In the genomic region with DNA sequence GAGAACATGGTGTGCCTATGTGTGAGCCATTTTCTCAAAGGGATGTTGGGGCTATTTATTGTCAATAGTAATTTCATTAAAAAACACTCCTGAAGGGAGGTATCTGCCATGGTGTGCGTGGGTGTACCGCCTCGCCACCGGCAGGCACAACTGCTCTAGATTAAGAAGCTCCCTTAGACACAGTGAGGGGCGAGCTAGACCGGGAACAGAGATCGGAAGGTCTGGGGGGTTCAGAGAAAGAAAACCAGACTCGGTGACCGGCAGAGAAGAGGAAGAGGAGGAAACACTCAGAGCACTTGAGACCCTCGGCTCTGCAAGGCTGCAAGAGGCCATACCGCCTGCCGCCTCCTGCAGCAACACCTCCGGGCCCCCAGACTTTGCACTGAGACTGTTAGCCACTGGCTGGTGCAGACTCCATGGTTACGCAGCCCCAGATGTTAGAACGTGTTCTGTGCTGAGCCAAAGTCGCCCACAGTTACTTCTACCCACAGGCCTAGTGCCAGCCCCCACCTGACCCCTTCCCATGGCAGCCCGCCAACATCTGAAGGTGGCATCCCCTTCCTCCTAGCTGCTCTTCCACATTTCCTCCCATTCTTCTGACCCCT, we compare ENCODE assay signal across 18 cellular contexts.
"Had no signal": no experiment of that assay in that cellular context is flagged by ENCODE, and none has a peak within 500 bp of the region (broad histone marks: within the 10 kb centered on the region; RNA-seq: fewer than 3 reads in every experiment).

No MANE protein-coding gene starts in this region.

- H3K4me3 ChIP-seq: cardiac muscle cell, SJSA1 had no signal

- DNase-seq: activated CD4-positive, alpha-beta T cell treated with anti-CD3 and anti-CD28 coated beads for 48 hours; activated CD4-positive, alpha-beta T cell treated with anti-CD3 and anti-CD28 coated beads, Interleukin-2, amount 50 U/mL, for 4 hours; activated CD4-positive, CD25-positive, alpha-beta regulatory T cell treated with anti-CD3 and anti-CD28 coated beads, Interleukin-2, amount 50 U/mL, for 72 hours; activated CD8-positive, alpha-beta memory T cell treated with anti-CD3 and anti-CD28 coated beads for 24 hours; activated effector memory CD4-positive, alpha-beta T cell treated with anti-CD3 and anti-CD28 coated beads, Interleukin-2, amount 50 U/mL, for 16 hours; activated naive CD4-positive, alpha-beta T cell treated with Interleukin-2 at 50 U/mL for 16 hours; activated naive CD8-positive, alpha-beta T cell treated with anti-CD3 and anti-CD28 coated beads, Interleukin-2, amount 50 U/mL, for 24 hours; activated T-cell treated with anti-CD3 and anti-CD28 coated beads, Interleukin-2, amount 50 U/mL, for 4 hours; brain microvascular endothelial cell; NCI-H82; Right ventricle myocardium superior; RPMI8226; T-helper 17 cell; T-helper 9 cell had no signal

- H3K36me3 Mint-ChIP-seq: activated naive CD4-positive, alpha-beta T cell treated with anti-CD3 and anti-CD28 coated beads, Interleukin-2, amount 50 U/mL, for 72 hours had no signal

- H3K27ac Mint-ChIP-seq: activated naive CD4-positive, alpha-beta T cell treated with anti-CD3 and anti-CD28 coated beads, Interleukin-2, amount 50 U/mL, for 72 hours; activated naive CD8-positive, alpha-beta T cell treated with anti-CD3 and anti-CD28 coated beads, Interleukin-2, amount 50 U/mL, for 24 hours; T-helper 17 cell; WTC11 had no signal

- H3K27me3 ChIP-seq: brain microvascular endothelial cell, cardiac muscle cell, SJSA1 had no signal

- H3K36me3 ChIP-seq: cardiac muscle cell had no signal

- H3K27ac ChIP-seq: brain microvascular endothelial cell, cardiac muscle cell, SJSA1 had no signal

- H3K4me3 Mint-ChIP-seq: activated naive CD8-positive, alpha-beta T cell treated with anti-CD3 and anti-CD28 coated beads, Interleukin-2, amount 50 U/mL, for 24 hours; activated T-cell treated with anti-CD3 and anti-CD28 coated beads, Interleukin-2, amount 50 U/mL, for 4 hours; T-helper 17 cell; WTC11 had no signal

- H3K4me1 ChIP-seq: SJSA1 had no signal

- H3K9me3 Mint-ChIP-seq: activated naive CD4-positive, alpha-beta T cell treated with anti-CD3 and anti-CD28 coated beads, Interleukin-2, amount 50 U/mL, for 72 hours; activated naive CD8-positive, alpha-beta T cell treated with anti-CD3 and anti-CD28 coated beads, Interleukin-2, amount 50 U/mL, for 24 hours; activated T-cell treated with anti-CD3 and anti-CD28 coated beads, Interleukin-2, amount 50 U/mL, for 4 hours had no signal

- H3K4me1 Mint-ChIP-seq: activated naive CD8-positive, alpha-beta T cell treated with anti-CD3 and anti-CD28 coated beads, Interleukin-2, amount 50 U/mL, for 24 hours had no signal

- ATAC-seq: activated naive CD8-positive, alpha-beta T cell treated with anti-CD3 and anti-CD28 coated beads, Interleukin-2, amount 50 U/mL, for 24 hours had no signal
